ENCODE assay signal across 28 cellular contexts in genomic region chr7:156861212-156861611, GRCh38.
"Had no signal": no experiment of that assay in that cellular context is flagged by ENCODE, and none has a peak within 500 bp of the region (broad histone marks: within the 10 kb centered on the region; RNA-seq: fewer than 3 reads in every experiment).

No MANE protein-coding gene starts in this region.

- H3K36me3 Mint-ChIP-seq: stimulated activated effector memory CD8-positive, alpha-beta T cell treated with anti-CD3 and anti-CD28 coated beads, Interleukin-12 subunit alpha, Interleukin-12 subunit beta, amount 100 ng/mL, for 72 hours had no signal

- H3K36me3 ChIP-seq: thoracic aorta, thyroid gland, transverse colon, upper lobe of right lung, uterus had no signal

- ATAC-seq: stimulated activated effector memory CD8-positive, alpha-beta T cell treated with anti-CD3 and anti-CD28 coated beads, Interleukin-12 subunit alpha, Interleukin-12 subunit beta, amount 100 ng/mL, for 72 hours; stimulated activated memory B cell treated with anti-CD40 and anti-IgM and Interleukin-4, amounts not matched to agents 10 μg/mL and 1 μg/mL and 100 μg/mL, for 72 hours; stimulated activated naive B cell treated with anti-CD40 and anti-IgM and Interleukin-4, amounts not matched to agents 10 μg/mL and 1 μg/mL and 100 μg/mL, for 72 hours; stimulated activated naive CD8-positive, alpha-beta T cell treated with anti-CD3 and anti-CD28 coated beads, Interleukin-15, amount 100 ng/mL, for 72 hours; stimulated activated naive CD8-positive, alpha-beta T cell treated with anti-CD3 and anti-CD28 coated beads, Interleukin-15, Interleukin-2, amounts not matched to agents 100 U/mL and 50 U/mL, for 24 hours; upper lobe of right lung had no signal

- H3K27ac ChIP-seq: stomach, suprapubic skin, testis, thoracic aorta, thyroid gland, tibial artery, tibial nerve, transverse colon, upper lobe of left lung, upper lobe of right lung, uterus, vagina had no signal

- H3K4me3 Mint-ChIP-seq: stimulated activated effector memory CD8-positive, alpha-beta T cell treated with anti-CD3 and anti-CD28 coated beads, Interleukin-12 subunit alpha, Interleukin-12 subunit beta, amount 100 ng/mL, for 72 hours; stimulated activated memory B cell treated with anti-CD40 and anti-IgM and Interleukin-4, amounts not matched to agents 10 μg/mL and 1 μg/mL and 100 μg/mL, for 72 hours; stimulated activated naive B cell treated with anti-CD40 and anti-IgM and Interleukin-4, amounts not matched to agents 10 μg/mL and 1 μg/mL and 100 μg/mL, for 72 hours; stimulated activated naive CD8-positive, alpha-beta T cell treated with anti-CD3 and anti-CD28 coated beads, Interleukin-15, amount 100 ng/mL, for 72 hours; stimulated activated naive CD8-positive, alpha-beta T cell treated with anti-CD3 and anti-CD28 coated beads, Interleukin-15, Interleukin-2, amounts not matched to agents 100 ng/mL and 50 ng/mL, for 24 hours; type B pancreatic cell had no signal

- H3K4me3 ChIP-seq: stomach, suprapubic skin, testis, thoracic aorta, thyroid gland, tibial artery, tibial nerve, transverse colon, upper lobe of left lung, upper lobe of right lung, uterus, vagina had no signal

- DNase-seq: stimulated activated CD4-positive, alpha-beta T cell treated with anti-CD3 and anti-CD28 coated beads, Interleukin-2, amount 100 ng/mL, for 48 hours; stimulated activated CD4-positive, alpha-beta T cell treated with anti-CD3 and anti-CD28 coated beads, Interleukin-4, amount 100 ng/mL, for 1 hour; stimulated activated CD4-positive, alpha-beta T cell treated with anti-CD3 and anti-CD28 coated beads, Interleukin-4, amount 100 ng/mL, for 24 hours; stimulated activated CD4-positive, alpha-beta T cell treated with anti-CD3 and anti-CD28 coated beads, Interleukin-4, amount 100 ng/mL, for 4 hours; stimulated activated CD8-positive, alpha-beta memory T cell treated with anti-CD3 and anti-CD28 coated beads, Interleukin-4, amount 100 ng/mL, for 48 hours; stimulated activated naive B cell treated with anti-CD40 and anti-IgM and Interleukin-4, amounts not matched to agents 10 μg/mL and 1 μg/mL and 100 μg/mL, for 72 hours; stimulated activated naive CD4-positive, alpha-beta T cell; stimulated activated naive CD4-positive, alpha-beta T cell treated with Interleukin-2 at 50 U/mL for 16 hours; stimulated activated naive CD8-positive, alpha-beta T cell treated with anti-CD3 and anti-CD28 coated beads, Interleukin-15, amount 100 ng/mL, for 72 hours; stimulated activated naive CD8-positive, alpha-beta T cell treated with anti-CD3 and anti-CD28 coated beads, Interleukin-15, Interleukin-2, amounts not matched to agents 100 U/mL and 50 U/mL, for 24 hours; stomach; substantia nigra; testis; thyroid gland; tibial artery; transverse colon; trophoblast cell; upper lobe of left lung; upper lobe of right lung; uterus had no signal

- H3K9me3 ChIP-seq: testis, thoracic aorta, thyroid gland, uterus had no signal

- H3K27ac Mint-ChIP-seq: stimulated activated effector memory CD8-positive, alpha-beta T cell treated with anti-CD3 and anti-CD28 coated beads, Interleukin-12 subunit alpha, Interleukin-12 subunit beta, amount 100 ng/mL, for 72 hours; stimulated activated memory B cell treated with anti-CD40 and anti-IgM and Interleukin-4, amounts not matched to agents 10 μg/mL and 1 μg/mL and 100 μg/mL, for 72 hours; stimulated activated naive B cell treated with anti-CD40 and anti-IgM and Interleukin-4, amounts not matched to agents 10 μg/mL and 1 μg/mL and 100 μg/mL, for 72 hours; stimulated activated naive CD8-positive, alpha-beta T cell treated with anti-CD3 and anti-CD28 coated beads, Interleukin-15, Interleukin-2, amounts not matched to agents 100 ng/mL and 50 ng/mL, for 24 hours; type B pancreatic cell had no signal

- H3K4me1 ChIP-seq: stomach, suprapubic skin, testis, thyroid gland, tibial artery, tibial nerve, transverse colon, upper lobe of left lung, upper lobe of right lung, uterus, vagina had no signal

- H3K27me3 Mint-ChIP-seq: stimulated activated memory B cell treated with anti-CD40 and anti-IgM and Interleukin-4, amounts not matched to agents 10 μg/mL and 1 μg/mL and 100 μg/mL, for 72 hours; stimulated activated naive B cell treated with anti-CD40 and anti-IgM and Interleukin-4, amounts not matched to agents 10 μg/mL and 1 μg/mL and 100 μg/mL, for 72 hours; stimulated activated naive CD8-positive, alpha-beta T cell treated with anti-CD3 and anti-CD28 coated beads, Interleukin-15, amount 100 ng/mL, for 72 hours; stimulated activated naive CD8-positive, alpha-beta T cell treated with anti-CD3 and anti-CD28 coated beads, Interleukin-15, Interleukin-2, amounts not matched to agents 100 ng/mL and 50 ng/mL, for 24 hours; type B pancreatic cell had no signal

- H3K4me1 Mint-ChIP-seq: stimulated activated effector memory CD8-positive, alpha-beta T cell treated with anti-CD3 and anti-CD28 coated beads, Interleukin-12 subunit alpha, Interleukin-12 subunit beta, amount 100 ng/mL, for 72 hours had no signal

- H3K27me3 ChIP-seq: stomach, suprapubic skin, testis, thyroid gland, tibial artery, tibial nerve, transverse colon, upper lobe of left lung, upper lobe of right lung, uterus, vagina had no signal
